ENCODE assay signal across 1 cellular context in the genomic region with DNA sequence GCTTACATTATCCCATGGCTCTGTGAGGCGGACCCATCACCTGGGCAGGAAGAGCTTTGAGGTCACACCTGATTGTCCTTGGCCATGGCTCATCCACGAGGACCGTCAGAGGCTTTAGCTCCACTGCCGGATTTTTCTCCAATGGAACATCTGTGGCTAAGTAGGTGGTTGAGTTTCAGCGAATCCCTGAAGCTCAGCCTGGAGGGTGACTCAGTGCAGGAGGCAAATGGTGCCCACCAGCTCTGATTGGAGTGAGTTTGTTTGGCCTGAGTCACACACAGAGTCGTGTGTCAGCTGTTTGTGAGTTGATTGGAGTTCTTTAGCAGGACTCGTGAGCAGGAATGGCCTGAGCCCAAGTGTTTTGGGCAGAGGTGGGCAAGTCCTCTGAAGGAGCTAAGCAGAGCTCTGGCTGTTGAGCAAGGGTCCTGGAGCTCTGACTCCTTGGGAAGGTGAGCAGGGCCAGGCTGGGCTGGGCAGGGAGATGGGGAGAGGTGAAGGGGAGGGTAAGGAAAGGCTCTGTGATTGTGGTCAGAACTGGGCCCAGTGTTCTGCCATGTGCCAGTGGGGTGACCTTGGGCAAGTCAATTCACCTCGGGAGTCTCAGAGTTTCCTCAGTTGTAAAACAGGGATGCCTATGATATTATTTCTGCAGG.
TF ChIP-seq lines count a peak whose summit lies in the region.

No MANE protein-coding gene starts in this region.

TF ChIP-seq in GM23338, 12 proteins besides CTCF, POLR2A, EP300 and RAD21 (continued from another document):
- TF ChIP-seq, protein P1, sequence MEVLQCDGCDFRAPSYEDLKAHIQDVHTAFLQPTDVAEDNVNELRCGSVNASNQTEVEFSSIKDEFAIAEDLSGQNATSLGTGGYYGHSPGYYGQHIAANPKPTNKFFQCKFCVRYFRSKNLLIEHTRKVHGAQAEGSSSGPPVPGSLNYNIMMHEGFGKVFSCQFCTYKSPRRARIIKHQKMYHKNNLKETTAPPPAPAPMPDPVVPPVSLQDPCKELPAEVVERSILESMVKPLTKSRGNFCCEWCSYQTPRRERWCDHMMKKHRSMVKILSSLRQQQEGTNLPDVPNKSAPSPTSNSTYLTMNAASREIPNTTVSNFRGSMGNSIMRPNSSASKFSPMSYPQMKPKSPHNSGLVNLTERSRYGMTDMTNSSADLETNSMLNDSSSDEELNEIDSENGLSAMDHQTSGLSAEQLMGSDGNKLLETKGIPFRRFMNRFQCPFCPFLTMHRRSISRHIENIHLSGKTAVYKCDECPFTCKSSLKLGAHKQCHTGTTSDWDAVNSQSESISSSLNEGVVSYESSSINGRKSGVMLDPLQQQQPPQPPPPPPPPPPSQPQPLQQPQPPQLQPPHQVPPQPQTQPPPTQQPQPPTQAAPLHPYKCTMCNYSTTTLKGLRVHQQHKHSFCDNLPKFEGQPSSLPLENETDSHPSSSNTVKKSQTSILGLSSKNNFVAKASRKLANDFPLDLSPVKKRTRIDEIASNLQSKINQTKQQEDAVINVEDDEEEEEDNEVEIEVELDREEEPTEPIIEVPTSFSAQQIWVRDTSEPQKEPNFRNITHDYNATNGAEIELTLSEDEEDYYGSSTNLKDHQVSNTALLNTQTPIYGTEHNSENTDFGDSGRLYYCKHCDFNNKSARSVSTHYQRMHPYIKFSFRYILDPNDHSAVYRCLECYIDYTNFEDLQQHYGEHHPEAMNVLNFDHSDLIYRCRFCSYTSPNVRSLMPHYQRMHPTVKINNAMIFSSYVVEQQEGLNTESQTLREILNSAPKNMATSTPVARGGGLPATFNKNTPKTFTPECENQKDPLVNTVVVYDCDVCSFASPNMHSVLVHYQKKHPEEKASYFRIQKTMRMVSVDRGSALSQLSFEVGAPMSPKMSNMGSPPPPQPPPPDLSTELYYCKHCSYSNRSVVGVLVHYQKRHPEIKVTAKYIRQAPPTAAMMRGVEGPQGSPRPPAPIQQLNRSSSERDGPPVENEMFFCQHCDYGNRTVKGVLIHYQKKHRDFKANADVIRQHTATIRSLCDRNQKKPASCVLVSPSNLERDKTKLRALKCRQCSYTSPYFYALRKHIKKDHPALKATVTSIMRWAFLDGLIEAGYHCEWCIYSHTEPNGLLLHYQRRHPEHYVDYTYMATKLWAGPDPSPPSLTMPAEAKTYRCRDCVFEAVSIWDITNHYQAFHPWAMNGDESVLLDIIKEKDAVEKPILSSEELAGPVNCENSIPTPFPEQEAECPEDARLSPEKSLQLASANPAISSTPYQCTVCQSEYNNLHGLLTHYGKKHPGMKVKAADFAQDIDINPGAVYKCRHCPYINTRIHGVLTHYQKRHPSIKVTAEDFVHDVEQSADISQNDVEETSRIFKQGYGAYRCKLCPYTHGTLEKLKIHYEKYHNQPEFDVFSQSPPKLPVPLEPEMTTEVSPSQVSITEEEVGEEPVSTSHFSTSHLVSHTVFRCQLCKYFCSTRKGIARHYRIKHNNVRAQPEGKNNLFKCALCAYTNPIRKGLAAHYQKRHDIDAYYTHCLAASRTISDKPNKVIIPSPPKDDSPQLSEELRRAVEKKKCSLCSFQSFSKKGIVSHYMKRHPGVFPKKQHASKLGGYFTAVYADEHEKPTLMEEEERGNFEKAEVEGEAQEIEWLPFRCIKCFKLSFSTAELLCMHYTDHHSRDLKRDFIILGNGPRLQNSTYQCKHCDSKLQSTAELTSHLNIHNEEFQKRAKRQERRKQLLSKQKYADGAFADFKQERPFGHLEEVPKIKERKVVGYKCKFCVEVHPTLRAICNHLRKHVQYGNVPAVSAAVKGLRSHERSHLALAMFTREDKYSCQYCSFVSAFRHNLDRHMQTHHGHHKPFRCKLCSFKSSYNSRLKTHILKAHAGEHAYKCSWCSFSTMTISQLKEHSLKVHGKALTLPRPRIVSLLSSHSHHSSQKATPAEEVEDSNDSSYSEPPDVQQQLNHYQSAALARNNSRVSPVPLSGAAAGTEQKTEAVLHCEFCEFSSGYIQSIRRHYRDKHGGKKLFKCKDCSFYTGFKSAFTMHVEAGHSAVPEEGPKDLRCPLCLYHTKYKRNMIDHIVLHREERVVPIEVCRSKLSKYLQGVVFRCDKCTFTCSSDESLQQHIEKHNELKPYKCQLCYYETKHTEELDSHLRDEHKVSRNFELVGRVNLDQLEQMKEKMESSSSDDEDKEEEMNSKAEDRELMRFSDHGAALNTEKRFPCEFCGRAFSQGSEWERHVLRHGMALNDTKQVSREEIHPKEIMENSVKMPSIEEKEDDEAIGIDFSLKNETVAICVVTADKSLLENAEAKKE (CRISPR knock-in tag; IDR thresholded peaks at IDR 0.05) = no peak
- TF ChIP-seq STAT1 (IDR thresholded peaks at IDR 0.05; ENCODE audit: unreplicated experiment) = no peak
- TF ChIP-seq, protein P2, sequence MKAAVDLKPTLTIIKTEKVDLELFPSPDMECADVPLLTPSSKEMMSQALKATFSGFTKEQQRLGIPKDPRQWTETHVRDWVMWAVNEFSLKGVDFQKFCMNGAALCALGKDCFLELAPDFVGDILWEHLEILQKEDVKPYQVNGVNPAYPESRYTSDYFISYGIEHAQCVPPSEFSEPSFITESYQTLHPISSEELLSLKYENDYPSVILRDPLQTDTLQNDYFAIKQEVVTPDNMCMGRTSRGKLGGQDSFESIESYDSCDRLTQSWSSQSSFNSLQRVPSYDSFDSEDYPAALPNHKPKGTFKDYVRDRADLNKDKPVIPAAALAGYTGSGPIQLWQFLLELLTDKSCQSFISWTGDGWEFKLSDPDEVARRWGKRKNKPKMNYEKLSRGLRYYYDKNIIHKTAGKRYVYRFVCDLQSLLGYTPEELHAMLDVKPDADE (IDR thresholded peaks at IDR 0.05) = no peak
- TF ChIP-seq, protein P3, sequence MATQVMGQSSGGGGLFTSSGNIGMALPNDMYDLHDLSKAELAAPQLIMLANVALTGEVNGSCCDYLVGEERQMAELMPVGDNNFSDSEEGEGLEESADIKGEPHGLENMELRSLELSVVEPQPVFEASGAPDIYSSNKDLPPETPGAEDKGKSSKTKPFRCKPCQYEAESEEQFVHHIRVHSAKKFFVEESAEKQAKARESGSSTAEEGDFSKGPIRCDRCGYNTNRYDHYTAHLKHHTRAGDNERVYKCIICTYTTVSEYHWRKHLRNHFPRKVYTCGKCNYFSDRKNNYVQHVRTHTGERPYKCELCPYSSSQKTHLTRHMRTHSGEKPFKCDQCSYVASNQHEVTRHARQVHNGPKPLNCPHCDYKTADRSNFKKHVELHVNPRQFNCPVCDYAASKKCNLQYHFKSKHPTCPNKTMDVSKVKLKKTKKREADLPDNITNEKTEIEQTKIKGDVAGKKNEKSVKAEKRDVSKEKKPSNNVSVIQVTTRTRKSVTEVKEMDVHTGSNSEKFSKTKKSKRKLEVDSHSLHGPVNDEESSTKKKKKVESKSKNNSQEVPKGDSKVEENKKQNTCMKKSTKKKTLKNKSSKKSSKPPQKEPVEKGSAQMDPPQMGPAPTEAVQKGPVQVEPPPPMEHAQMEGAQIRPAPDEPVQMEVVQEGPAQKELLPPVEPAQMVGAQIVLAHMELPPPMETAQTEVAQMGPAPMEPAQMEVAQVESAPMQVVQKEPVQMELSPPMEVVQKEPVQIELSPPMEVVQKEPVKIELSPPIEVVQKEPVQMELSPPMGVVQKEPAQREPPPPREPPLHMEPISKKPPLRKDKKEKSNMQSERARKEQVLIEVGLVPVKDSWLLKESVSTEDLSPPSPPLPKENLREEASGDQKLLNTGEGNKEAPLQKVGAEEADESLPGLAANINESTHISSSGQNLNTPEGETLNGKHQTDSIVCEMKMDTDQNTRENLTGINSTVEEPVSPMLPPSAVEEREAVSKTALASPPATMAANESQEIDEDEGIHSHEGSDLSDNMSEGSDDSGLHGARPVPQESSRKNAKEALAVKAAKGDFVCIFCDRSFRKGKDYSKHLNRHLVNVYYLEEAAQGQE (IDR thresholded peaks at IDR 0.05; ENCODE audit: unreplicated experiment) = no peak
- TF ChIP-seq JUNB (IDR thresholded peaks at IDR 0.05; ENCODE audit: unreplicated experiment) = no peak
- TF ChIP-seq ZNF331 (CRISPR knock-in tag; IDR thresholded peaks at IDR 0.05; ENCODE audit: low read depth) = no peak
- TF ChIP-seq ZNF114 (CRISPR knock-in tag; IDR thresholded peaks at IDR 0.05) = no peak
- TF ChIP-seq EZH2 (IDR thresholded peaks at IDR 0.05; ENCODE audit: low read depth, unreplicated experiment) = no peak
